In the genomic region with DNA sequence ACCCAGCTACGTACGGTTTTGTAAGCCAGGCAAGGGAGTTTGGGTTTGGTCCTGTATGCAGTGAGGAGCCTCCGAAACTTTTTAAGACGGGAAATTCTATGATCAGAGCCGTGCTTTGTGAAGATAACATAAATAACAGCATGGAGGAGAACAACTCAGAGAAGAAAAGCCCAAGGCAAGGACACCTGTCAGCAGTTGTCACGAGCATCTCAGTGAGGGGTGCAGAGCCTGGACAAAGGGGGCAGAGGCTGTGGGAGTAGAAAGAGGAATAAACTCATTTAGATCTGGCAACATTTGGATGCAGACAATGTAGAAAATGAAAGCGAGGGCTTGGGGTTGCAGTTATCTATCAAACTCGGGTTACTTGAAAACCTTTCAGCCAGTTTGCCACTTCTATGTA, we compare ENCODE assay signal across 3 cellular contexts.
"Had no signal": no experiment of that assay in that cellular context is flagged by ENCODE, and none has a peak within 500 bp of the region (broad histone marks: within the 10 kb centered on the region; RNA-seq: fewer than 3 reads in every experiment).

No MANE protein-coding gene starts in this region.

- DNase-seq: GDM1, GF-D8 had no signal

- H3K4me3 ChIP-seq: GM12878 had no signal
